ENCODE assay signal across 8 cellular contexts in the genomic region with DNA sequence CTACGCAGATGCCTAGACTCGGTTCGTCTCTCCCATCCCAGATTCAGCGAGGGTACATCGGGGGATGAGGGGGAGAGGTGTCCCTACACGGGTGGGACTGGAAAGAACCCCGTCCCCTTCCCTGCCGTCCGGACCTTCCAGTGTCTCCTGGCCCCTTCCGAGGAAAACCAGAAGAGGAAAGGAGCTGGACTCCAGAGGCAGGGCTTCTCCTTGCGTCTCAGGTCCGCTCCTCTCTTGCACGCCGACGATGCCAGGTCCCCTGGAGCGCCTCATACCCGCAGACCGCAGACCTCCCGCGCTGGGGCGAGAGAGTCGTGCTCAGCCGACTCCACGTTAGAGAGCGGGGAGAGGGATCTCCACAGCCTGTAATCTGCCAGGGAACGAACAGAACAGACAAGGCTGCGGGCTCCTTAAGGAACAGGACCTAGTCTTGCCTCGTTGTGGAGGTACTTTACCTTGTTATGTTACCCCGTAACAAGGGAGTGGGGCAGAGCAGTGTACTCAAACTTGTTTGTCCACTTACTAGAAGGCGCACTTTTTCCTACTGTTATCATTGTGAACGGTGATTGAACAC. TPM values are rescaled to one million over a fixed set of nuclear protein-coding genes. Genes with fewer than 3 reads are reported as not detected.
DNase-seq lines count a peak whose midpoint lies in the region; ATAC-seq and TF ChIP-seq lines count a peak whose summit lies in the region.

No MANE protein-coding gene starts in this region.

- intact Hi-C loops in dendritic cell treated with granulocyte-macrophage colony-stimulating factor and Interleukin-4, amounts not matched to agents 40 ng/mL and 50 ng/mL, for 4 days (cut with micrococcal nuclease) = no loop called here
- intact Hi-C loops in lower lobe of right lung (cut with DNase I) = no loop called here

- peaks cover 25% of the 10 kb centered on the region for H3K4me1 Mint-ChIP-seq in WTC11
- H3K4me1 Mint-ChIP-seq in dendritic cell treated with granulocyte-macrophage colony-stimulating factor and Interleukin-4, amounts not matched to agents 40 ng/mL and 50 ng/mL, for 4 days (ENCODE audit: low read depth) = peaks cover 33% of the 10 kb centered on the region

- peaks cover 8% of the 10 kb centered on the region for H3K9me3 Mint-ChIP-seq in WTC11
- no peaks in the 10 kb centered on the region for H3K9me3 Mint-ChIP-seq in dendritic cell treated with granulocyte-macrophage colony-stimulating factor and Interleukin-4, amounts not matched to agents 40 ng/mL and 50 ng/mL, for 4 days

- DNase-seq in GM06990 (ENCODE audit: extremely low read depth, insufficient read length) = no peak
- DNase-seq in HEK293T (ENCODE audit: extremely low spot score) = peak; percentile 66
- DNase-seq in NCI-H1105 (lab: John Stamatoyannopoulos, UW) = peak; percentile 18
- peak; percentile 60 for DNase-seq in WTC11 (ENCODE audit: low spot score)
- peak; percentile 77 for DNase-seq in lower lobe of right lung
- DNase-seq in stimulated activated CD8-positive, alpha-beta memory T cell treated with anti-CD3 and anti-CD28 coated beads, Interleukin-12 subunit alpha, Interleukin-12 subunit beta, amount 100 ng/mL, for 4 hours (ENCODE audit: low read depth) = peak; percentile 37

- peaks cover 48% of the 10 kb centered on the region for H3K4me1 ChIP-seq in lower lobe of right lung

- TF ChIP-seq CTCF in GM06990 (IDR thresholded peaks at IDR 0.05; ENCODE audit: insufficient read depth, low read length, poor library complexity, severe bottlenecking) (no peak), WTC11 (IDR thresholded peaks at IDR 0.05) (no peak), lower lobe of right lung (IDR thresholded peaks at IDR 0.05) (no peak)

- CTCF ChIA-PET in HEK293T (lab: Yijun Ruan, JAX) (interaction anchor here (1.2 to 1.7 kb wide), 2 partner anchors 16 to 29 kb away, joined by 3 to 12 read pairs; no protein-coding TSS in a partner anchor), WTC11 (lab: Charles Lee) (interaction anchor here (0.7 to 4.4 kb wide), 8 partner anchors 14 to 63 kb away, joined by 3 to 47 read pairs (median 4); no protein-coding TSS in a partner anchor)

- POLR2A ChIA-PET in HEK293T (lab: Yijun Ruan, JAX) (interaction anchor here (2.6 to 3.7 kb wide), 2 partner anchors 45 to 66 kb away, joined by 13 to 21 read pairs; a partner anchor contains a TSS), WTC11 (lab: Charles Lee) (no interaction called here)

- peaks cover 82% of the 10 kb centered on the region for H3K27me3 Mint-ChIP-seq in WTC11 (ENCODE audit: low read depth)
- peaks cover 4% of the 10 kb centered on the region for H3K27me3 Mint-ChIP-seq in dendritic cell treated with granulocyte-macrophage colony-stimulating factor and Interleukin-4, amounts not matched to agents 40 ng/mL and 50 ng/mL, for 4 days

- peak; percentile 14 for ATAC-seq in WTC11
- ATAC-seq in lower lobe of right lung = peak; percentile 74 to 78
- no peak for ATAC-seq in HG03469 (IDR thresholded peaks at IDR 0.05; ENCODE audit: unreplicated experiment)

- no peaks in the 10 kb centered on the region for H3K36me3 Mint-ChIP-seq in WTC11
- H3K36me3 Mint-ChIP-seq in dendritic cell treated with granulocyte-macrophage colony-stimulating factor and Interleukin-4, amounts not matched to agents 40 ng/mL and 50 ng/mL, for 4 days (ENCODE audit: low read depth) = peaks cover 28% of the 10 kb centered on the region

- H3K27ac Mint-ChIP-seq in WTC11 = no peak overlapping the region; the same call in 1 of the 2 replicates
- H3K27ac Mint-ChIP-seq in dendritic cell treated with granulocyte-macrophage colony-stimulating factor and Interleukin-4, amounts not matched to agents 40 ng/mL and 50 ng/mL, for 4 days = peak overlapping the region; percentile 96

- no peaks in the 10 kb centered on the region for H3K9me3 ChIP-seq in lower lobe of right lung

- H3K27me3 ChIP-seq in GM06990 (replicated peaks; ENCODE audit: control insufficient read depth, insufficient read depth, low read length) (no peaks in the 10 kb centered on the region; the same call in 1 of the 2 replicates), lower lobe of right lung (ENCODE audit: low read depth) (no peaks in the 10 kb centered on the region)

- H3K36me3 ChIP-seq in GM06990 (ENCODE audit: control insufficient read depth, insufficient read depth, low read length) (no peaks in the 10 kb centered on the region), lower lobe of right lung (no peaks in the 10 kb centered on the region)

- H3K4me3 ChIP-seq in GM06990 (replicated peaks; ENCODE audit: low read depth, low read length) = peak overlapping the region; percentile 61
- peak overlapping the region; percentile 77 for H3K4me3 ChIP-seq in lower lobe of right lung

- H3K4me3 Mint-ChIP-seq in WTC11 = peak overlapping the region; percentile 91
- H3K4me3 Mint-ChIP-seq in dendritic cell treated with granulocyte-macrophage colony-stimulating factor and Interleukin-4, amounts not matched to agents 40 ng/mL and 50 ng/mL, for 4 days = peak overlapping the region; percentile 93

- peak overlapping the region; percentile 98 for H3K27ac ChIP-seq in lower lobe of right lung

TF ChIP-seq in HEK293T, 16 proteins besides CTCF, POLR2A, EP300 and RAD21:
- TF ChIP-seq ZNF384 (IDR thresholded peaks at IDR 0.05) (no peak), BHLHE40 (IDR thresholded peaks at IDR 0.05; ENCODE audit: borderline replicate concordance) (no peak), CTBP1 (IDR thresholded peaks at IDR 0.05; ENCODE audit: borderline replicate concordance) (no peak), L3MBTL2 (conservative IDR thresholded peaks at IDR 0.05) (0 out of 2 replicates have a peak, but pooled peaks have one; percentile 19), HDGF (IDR thresholded peaks at IDR 0.05; ENCODE audit: borderline replicate concordance) (no peak)

TF ChIP-seq in WTC11, 78 proteins besides CTCF, POLR2A, EP300 and RAD21:
- TF ChIP-seq NFYB (CRISPR knock-in tag; conservative IDR thresholded peaks at IDR 0.05; ENCODE audit: low read depth) (no peak), GTF2I (CRISPR knock-in tag; conservative IDR thresholded peaks at IDR 0.05) (no peak), ETV6 (CRISPR knock-in tag; IDR thresholded peaks at IDR 0.05) (peak; percentile 82; the same call in 1 of the 2 replicates)

RNA-seq across cellular contexts. Expression of a gene that starts 0.4 kb away (rescaled TPM):
- 42.8 to 54.2 TPM (median 44.1 TPM) in 3 replicates for total RNA-seq in WTC11 (2021)
- 93.4 TPM for total RNA-seq in lower lobe of right lung

RNA-seq across cellular contexts. Expression of a gene that starts 45.5 kb away (rescaled TPM):
- 28.3 to 29.5 TPM (median 28.7 TPM) in 3 replicates for total RNA-seq in WTC11 (2021)
- total RNA-seq in lower lobe of right lung = 13.1 TPM

RNA-seq across cellular contexts. Expression of a gene that starts 48.7 kb away (rescaled TPM):
- total RNA-seq in WTC11 (2021) (0.92 to 1.5 TPM (median 1.2 TPM) in 3 replicates), lower lobe of right lung (0.47 TPM)
